In the genomic region with DNA sequence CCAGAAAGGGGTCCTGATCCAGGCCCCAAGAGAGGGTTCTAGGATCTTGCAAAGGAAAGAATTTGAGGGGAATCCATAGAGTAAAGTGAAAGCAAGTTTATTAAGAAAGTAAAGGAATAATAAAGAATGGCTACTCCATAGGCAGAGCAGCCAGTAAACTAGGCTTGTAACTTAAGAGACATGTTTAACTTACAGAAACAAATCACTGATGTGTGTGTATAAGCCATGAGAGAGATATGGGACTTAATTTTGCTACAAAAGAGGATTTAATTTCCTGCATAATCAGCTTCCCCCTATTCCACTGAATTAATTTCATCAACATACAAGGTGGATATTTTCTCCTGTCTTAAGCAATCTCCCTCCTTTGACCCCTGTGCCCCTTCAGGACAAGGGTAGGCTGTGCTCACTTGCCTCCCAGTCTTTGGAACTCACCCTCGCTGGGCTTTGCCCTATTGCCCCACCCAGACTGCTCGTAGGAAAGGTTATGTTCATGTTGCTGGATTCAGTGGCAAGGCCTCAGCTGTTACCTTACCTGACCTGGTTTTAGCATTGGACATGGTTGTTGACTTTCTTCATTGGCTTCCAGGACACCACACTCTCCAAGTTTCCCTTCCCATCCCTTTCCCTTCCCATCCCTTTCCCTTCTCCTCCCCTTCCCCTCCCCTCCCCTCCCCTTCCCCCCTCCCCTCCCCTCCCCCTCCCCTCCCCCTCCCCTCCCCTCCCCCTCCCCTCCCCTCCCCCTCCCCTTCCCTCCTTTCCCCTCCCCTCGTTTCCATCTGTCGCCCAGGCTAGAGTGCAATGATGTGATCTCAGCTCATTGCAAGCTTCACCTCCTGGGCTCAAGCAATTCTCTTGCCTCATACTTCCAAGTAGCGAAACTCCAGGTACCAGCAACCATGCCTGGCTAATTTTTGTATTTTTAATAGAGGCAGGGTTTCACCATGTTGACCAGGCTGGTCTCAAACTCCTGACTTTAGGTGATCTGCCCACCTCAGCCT, we compare ENCODE assay signal across 1 cellular context.
TF ChIP-seq lines count a peak whose summit lies in the region.

No MANE protein-coding gene starts in this region.

TF ChIP-seq in HepG2, 621 proteins besides CTCF, POLR2A, EP300 and RAD21 (continued from another document and continues in another):
- TF ChIP-seq, protein P1, sequence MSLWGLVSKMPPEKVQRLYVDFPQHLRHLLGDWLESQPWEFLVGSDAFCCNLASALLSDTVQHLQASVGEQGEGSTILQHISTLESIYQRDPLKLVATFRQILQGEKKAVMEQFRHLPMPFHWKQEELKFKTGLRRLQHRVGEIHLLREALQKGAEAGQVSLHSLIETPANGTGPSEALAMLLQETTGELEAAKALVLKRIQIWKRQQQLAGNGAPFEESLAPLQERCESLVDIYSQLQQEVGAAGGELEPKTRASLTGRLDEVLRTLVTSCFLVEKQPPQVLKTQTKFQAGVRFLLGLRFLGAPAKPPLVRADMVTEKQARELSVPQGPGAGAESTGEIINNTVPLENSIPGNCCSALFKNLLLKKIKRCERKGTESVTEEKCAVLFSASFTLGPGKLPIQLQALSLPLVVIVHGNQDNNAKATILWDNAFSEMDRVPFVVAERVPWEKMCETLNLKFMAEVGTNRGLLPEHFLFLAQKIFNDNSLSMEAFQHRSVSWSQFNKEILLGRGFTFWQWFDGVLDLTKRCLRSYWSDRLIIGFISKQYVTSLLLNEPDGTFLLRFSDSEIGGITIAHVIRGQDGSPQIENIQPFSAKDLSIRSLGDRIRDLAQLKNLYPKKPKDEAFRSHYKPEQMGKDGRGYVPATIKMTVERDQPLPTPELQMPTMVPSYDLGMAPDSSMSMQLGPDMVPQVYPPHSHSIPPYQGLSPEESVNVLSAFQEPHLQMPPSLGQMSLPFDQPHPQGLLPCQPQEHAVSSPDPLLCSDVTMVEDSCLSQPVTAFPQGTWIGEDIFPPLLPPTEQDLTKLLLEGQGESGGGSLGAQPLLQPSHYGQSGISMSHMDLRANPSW (CRISPR knock-in tag; IDR thresholded peaks at IDR 0.05; ENCODE audit: borderline replicate concordance): no peak
- no peak for TF ChIP-seq HOXD1 (CRISPR knock-in tag; IDR thresholded peaks at IDR 0.05)
- no peak for TF ChIP-seq ZZZ3 (CRISPR knock-in tag; IDR thresholded peaks at IDR 0.05; ENCODE audit: borderline replicate concordance)
- TF ChIP-seq NFKBIZ (CRISPR knock-in tag; IDR thresholded peaks at IDR 0.05): no peak
- peak; percentile 42 for TF ChIP-seq CBX1 (IDR thresholded peaks at IDR 0.05; ENCODE audit: low read depth)
- TF ChIP-seq ELF4 (CRISPR knock-in tag; IDR thresholded peaks at IDR 0.05; ENCODE audit: borderline replicate concordance): no peak
- TF ChIP-seq SRSF9 (IDR thresholded peaks at IDR 0.05; ENCODE audit: borderline replicate concordance, insufficient read depth, low read depth, low read length, poor library complexity, severe bottlenecking): no peak
- no peak for TF ChIP-seq NRL (CRISPR knock-in tag; IDR thresholded peaks at IDR 0.05; ENCODE audit: borderline replicate concordance)
- no peak for TF ChIP-seq NONO (IDR thresholded peaks at IDR 0.05)
- no peak for TF ChIP-seq NONO (CRISPR knock-in tag; conservative IDR thresholded peaks at IDR 0.05)
- no peak for TF ChIP-seq JDP2 (CRISPR knock-in tag; IDR thresholded peaks at IDR 0.05; ENCODE audit: borderline replicate concordance)
- peak; percentile 38; the same call in 1 of the 2 replicates for TF ChIP-seq FOSL2 (CRISPR knock-in tag; IDR thresholded peaks at IDR 0.05)
- TF ChIP-seq BHLHE40 (IDR thresholded peaks at IDR 0.05; ENCODE audit: low read length): no peak
- no peak for TF ChIP-seq MATR3 (CRISPR knock-in tag; IDR thresholded peaks at IDR 0.05)
- peak; percentile 80 for TF ChIP-seq ZNF281 (CRISPR knock-in tag; IDR thresholded peaks at IDR 0.05; ENCODE audit: borderline replicate concordance)
- no peak for TF ChIP-seq ZNF569 (CRISPR knock-in tag; IDR thresholded peaks at IDR 0.05; ENCODE audit: borderline replicate concordance)
- no peak for TF ChIP-seq ZNF563 (CRISPR knock-in tag; IDR thresholded peaks at IDR 0.05)
- TF ChIP-seq AHR (CRISPR knock-in tag; IDR thresholded peaks at IDR 0.05): no peak
- TF ChIP-seq, protein P2, sequence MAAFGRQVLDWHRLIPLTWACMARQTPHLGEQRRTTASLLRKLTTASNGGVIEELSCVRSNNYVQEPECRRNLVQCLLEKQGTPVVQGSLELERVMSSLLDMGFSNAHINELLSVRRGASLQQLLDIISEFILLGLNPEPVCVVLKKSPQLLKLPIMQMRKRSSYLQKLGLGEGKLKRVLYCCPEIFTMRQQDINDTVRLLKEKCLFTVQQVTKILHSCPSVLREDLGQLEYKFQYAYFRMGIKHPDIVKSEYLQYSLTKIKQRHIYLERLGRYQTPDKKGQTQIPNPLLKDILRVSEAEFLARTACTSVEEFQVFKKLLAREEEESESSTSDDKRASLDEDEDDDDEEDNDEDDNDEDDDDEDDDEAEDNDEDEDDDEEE (CRISPR knock-in tag; IDR thresholded peaks at IDR 0.05): no peak
- no peak for TF ChIP-seq HNRNPH1 (optimal IDR thresholded peaks at IDR 0.05; ENCODE audit: low read depth, low read length)
- TF ChIP-seq ZNF280B (CRISPR knock-in tag; IDR thresholded peaks at IDR 0.05; ENCODE audit: borderline replicate concordance): no peak
- TF ChIP-seq MYC (CRISPR knock-in tag; IDR thresholded peaks at IDR 0.05; ENCODE audit: borderline replicate concordance): peak; percentile 47; the same call in 1 of the 2 replicates
- TF ChIP-seq HOMEZ (CRISPR knock-in tag; IDR thresholded peaks at IDR 0.05; ENCODE audit: low read depth): peak; percentile 88
- no peak for TF ChIP-seq MAFF (IDR thresholded peaks at IDR 0.05; ENCODE audit: low read depth, low read length)
- TF ChIP-seq ATF7 (IDR thresholded peaks at IDR 0.05): no peak
- TF ChIP-seq ATF7 (CRISPR knock-in tag; IDR thresholded peaks at IDR 0.05): no peak
- no peak for TF ChIP-seq ZNF3 (CRISPR knock-in tag; IDR thresholded peaks at IDR 0.05)
- no peak for TF ChIP-seq TGIF2 (CRISPR knock-in tag; IDR thresholded peaks at IDR 0.05)
- no peak for TF ChIP-seq RFX1 (IDR thresholded peaks at IDR 0.05)
- TF ChIP-seq YEATS4 (CRISPR knock-in tag; IDR thresholded peaks at IDR 0.05; ENCODE audit: borderline replicate concordance): no peak; the same call in 1 of the 2 replicates
- peak; percentile 52; the same call in 1 of the 2 replicates for TF ChIP-seq THAP11 (CRISPR knock-in tag; IDR thresholded peaks at IDR 0.05)
- TF ChIP-seq IRF2 (CRISPR knock-in tag; IDR thresholded peaks at IDR 0.05): 0 out of 2 replicates have a peak, but pooled peaks have one; percentile 42
- TF ChIP-seq ZNF296 (CRISPR knock-in tag; conservative IDR thresholded peaks at IDR 0.05): no peak
- TF ChIP-seq PAWR (CRISPR knock-in tag; IDR thresholded peaks at IDR 0.05; ENCODE audit: borderline replicate concordance): no peak
- TF ChIP-seq, protein P3, sequence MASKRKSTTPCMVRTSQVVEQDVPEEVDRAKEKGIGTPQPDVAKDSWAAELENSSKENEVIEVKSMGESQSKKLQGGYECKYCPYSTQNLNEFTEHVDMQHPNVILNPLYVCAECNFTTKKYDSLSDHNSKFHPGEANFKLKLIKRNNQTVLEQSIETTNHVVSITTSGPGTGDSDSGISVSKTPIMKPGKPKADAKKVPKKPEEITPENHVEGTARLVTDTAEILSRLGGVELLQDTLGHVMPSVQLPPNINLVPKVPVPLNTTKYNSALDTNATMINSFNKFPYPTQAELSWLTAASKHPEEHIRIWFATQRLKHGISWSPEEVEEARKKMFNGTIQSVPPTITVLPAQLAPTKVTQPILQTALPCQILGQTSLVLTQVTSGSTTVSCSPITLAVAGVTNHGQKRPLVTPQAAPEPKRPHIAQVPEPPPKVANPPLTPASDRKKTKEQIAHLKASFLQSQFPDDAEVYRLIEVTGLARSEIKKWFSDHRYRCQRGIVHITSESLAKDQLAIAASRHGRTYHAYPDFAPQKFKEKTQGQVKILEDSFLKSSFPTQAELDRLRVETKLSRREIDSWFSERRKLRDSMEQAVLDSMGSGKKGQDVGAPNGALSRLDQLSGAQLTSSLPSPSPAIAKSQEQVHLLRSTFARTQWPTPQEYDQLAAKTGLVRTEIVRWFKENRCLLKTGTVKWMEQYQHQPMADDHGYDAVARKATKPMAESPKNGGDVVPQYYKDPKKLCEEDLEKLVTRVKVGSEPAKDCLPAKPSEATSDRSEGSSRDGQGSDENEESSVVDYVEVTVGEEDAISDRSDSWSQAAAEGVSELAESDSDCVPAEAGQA (IDR thresholded peaks at IDR 0.05; ENCODE audit: low read depth): no peak
- TF ChIP-seq, protein P3 (CRISPR knock-in tag; IDR thresholded peaks at IDR 0.05; ENCODE audit: borderline replicate concordance): no peak
- no peak for TF ChIP-seq ARNTL (CRISPR knock-in tag; IDR thresholded peaks at IDR 0.05)
- no peak for TF ChIP-seq ZNF20 (CRISPR knock-in tag; IDR thresholded peaks at IDR 0.05)
- TF ChIP-seq TBP (CRISPR knock-in tag; IDR thresholded peaks at IDR 0.05): no peak
- peak; percentile 99 for TF ChIP-seq HNRNPK (IDR thresholded peaks at IDR 0.05; ENCODE audit: low read depth, low read length, poor library complexity, severe bottlenecking)
